ENCODE assay signal across 9 cellular contexts in genomic region chr17:39863918-39864746, GRCh38. TPM values are rescaled to one million over a fixed set of nuclear protein-coding genes. Genes with fewer than 3 reads are reported as not detected.
DNase-seq lines count a peak whose midpoint lies in the region; ATAC-seq, FAIRE-seq and TF ChIP-seq lines count a peak whose summit lies in the region.
"Had no signal": no experiment of that assay in that cellular context is flagged by ENCODE, and none has a peak within 500 bp of the region (broad histone marks: within the 10 kb centered on the region; RNA-seq: fewer than 3 reads in every experiment).

Gene IKZF3 (minus strand): TSS chr17:39864312. CDS start chr17:39864126, 186 bp downstream.

- H3K36me3 ChIP-seq in Peyer's patch (no peaks in the 10 kb centered on the region), small intestine (ENCODE audit: control insufficient read depth in 2 of 2, insufficient read depth in 2 of 2, low read length in 2 of 2) (no peaks in the 10 kb centered on the region)

- 2 to 3% (median 3%) methylated on average over 49 to 50 of the region's 50 CpGs for WGBS in small intestine, 3 donors

- peak within 1 kb of the TSS; percentile 39 to 90 (median 75) for H3K27ac ChIP-seq in Peyer's patch
- peak within 1 kb of the TSS; percentile 54 to 58 for H3K27ac ChIP-seq in small intestine (ENCODE audit: low read depth in 1 of 2, low read length in 1 of 2)

- no peak for FAIRE-seq in small intestine (lab: Jason Lieb, UNC)

- no peak for TF ChIP-seq POLR2A in Peyer's patch (IDR thresholded peaks at IDR 0.05)

- H3K4me1 ChIP-seq in Peyer's patch (peaks cover 0 to 9% (median 3%) of the 10 kb centered on the region in 4 donors), small intestine (ENCODE audit: control insufficient read depth in 2 of 2, insufficient read depth in 1 of 2, low read depth in 1 of 2, low read length in 1 of 2) (no peaks in the 10 kb centered on the region)

- H3K4me3 ChIP-seq in Peyer's patch (peak within 1 kb of the TSS; percentile 41 to 54 (median 50)), small intestine (ENCODE audit: low read depth in 1 of 2, low read length in 2 of 2) (peak within 1 kb of the TSS; percentile 43)

- peak; percentile 13 to 44 (median 17) for TF ChIP-seq CTCF in Peyer's patch (IDR thresholded peaks at IDR 0.05)

- peaks cover 0 to 5% (median 0%) of the 10 kb centered on the region in 4 donors for H3K9me3 ChIP-seq in Peyer's patch
- H3K9me3 ChIP-seq in small intestine (ENCODE audit: control insufficient read depth, low read depth): no peaks in the 10 kb centered on the region

- ATAC-seq in HG03354 (IDR thresholded peaks at IDR 0.05; ENCODE audit: poor library complexity, severe bottlenecking, unreplicated experiment): peak; percentile 41
- peak; percentile 88 to 89 for ATAC-seq in left cardiac atrium

- intact Hi-C loops in left cardiac atrium (cut with DNase I): no loop called here

- peak; percentile 0 for DNase-seq in NCI-H1436 (lab: John Stamatoyannopoulos, UW)
- no peak for DNase-seq in NCI-H1436 treated with DMSO at 0.1 percent for 48 hours (lab: John Stamatoyannopoulos, UW)
- peak; percentile 74 to 89 (median 81) for DNase-seq in Peyer's patch
- DNase-seq in activated T-helper 9 cell treated with anti-CD3 and anti-CD28 coated beads, Interleukin-2, amount 50 U/mL, for 16 hours (ENCODE audit: low read depth): peak; percentile 82
- peak; percentile 75 for DNase-seq in left cardiac atrium
- peak; percentile 75 for DNase-seq in small intestine
- no peak for DNase-seq in GOT3 (lab: John Stamatoyannopoulos, UW)

- no peaks in the 10 kb centered on the region for H3K27me3 ChIP-seq in Peyer's patch
- H3K27me3 ChIP-seq in small intestine (ENCODE audit: control insufficient read depth in 2 of 2, insufficient read depth in 2 of 2, low read length in 2 of 2): peaks cover 7% of the 10 kb centered on the region in 2 donors

RNA-seq across cellular contexts. Expression of gene IKZF3, which starts in this region (rescaled TPM):
- total RNA-seq in Peyer's patch (10 to 100 TPM in 1 of 4 donors, 1 to 10 TPM in 3; 5.4 to 45.4 (median 7.0) TPM), left cardiac atrium (1 to 10 TPM; 1.0 to 1.7 TPM)
- polyA plus RNA-seq in small intestine: 1 to 10 TPM in 2 of 3 donors, under 1 TPM in 1; 0.67 to 1.6 (median 1.4) TPM
- polyA plus RNA-seq: AG04450 had no signal

Comparison
In these comparisons a context has a peak if more than half of its experiments do, and no peak if none do; other contexts are left out.
1. DNase-seq: peak in NCI-H1436 (single experiment), Peyer's patch (3 of 3), activated T-helper 9 cell treated with anti-CD3 and anti-CD28 coated beads, Interleukin-2, amount 50 U/mL, for 16 hours (single experiment), left cardiac atrium (single experiment) and small intestine (single experiment); none in NCI-H1436 treated with DMSO at 0.1 percent for 48 hours (single experiment) and GOT3 (single experiment).